ENCODE assay signal across 13 cellular contexts in the genomic region with DNA sequence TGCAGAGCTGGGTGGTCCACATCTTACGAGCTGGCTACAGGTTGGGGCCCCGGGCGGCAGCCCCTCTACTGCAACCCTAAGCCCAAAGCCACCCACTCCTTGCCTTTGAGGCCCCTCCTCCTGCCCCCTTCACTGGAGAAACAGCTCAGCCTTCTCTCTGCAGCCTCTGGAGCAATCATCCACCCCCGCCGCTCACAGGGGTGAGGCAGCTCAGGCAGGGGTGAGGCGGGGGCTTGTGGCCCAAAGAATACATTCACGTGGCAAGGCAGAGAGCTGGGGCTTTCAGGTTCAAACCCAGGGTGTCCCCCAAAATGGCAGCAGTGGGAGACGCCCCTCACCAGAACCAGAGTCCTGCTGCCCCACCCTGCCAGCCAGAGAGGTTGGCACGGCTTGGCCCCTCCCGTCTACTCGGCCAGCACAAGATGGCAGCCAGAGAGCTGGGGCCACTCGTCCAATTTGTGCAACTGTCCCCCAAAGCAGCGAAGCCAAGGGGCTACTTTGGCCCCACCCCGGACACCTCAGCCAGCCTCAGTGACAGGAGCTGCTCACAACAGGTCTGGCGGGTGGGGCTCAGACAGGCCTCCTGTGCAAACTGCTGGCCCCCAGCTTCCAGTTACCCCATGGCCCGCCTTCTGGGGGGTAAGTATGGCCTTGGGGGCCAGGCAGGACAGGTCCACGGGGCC. TPM values are rescaled to one million over a fixed set of nuclear protein-coding genes. Genes with fewer than 3 reads are reported as not detected.
DNase-seq lines count a peak whose midpoint lies in the region; ATAC-seq and TF ChIP-seq lines count a peak whose summit lies in the region.
"Had no signal": no experiment of that assay in that cellular context is flagged by ENCODE, and none has a peak within 500 bp of the region (broad histone marks: within the 10 kb centered on the region; RNA-seq: fewer than 3 reads in every experiment).

No MANE protein-coding gene starts in this region.

- H3K27me3 Mint-ChIP-seq in activated T-helper 17 cell treated with anti-CD3 and anti-CD28 coated beads, Interleukin-2, amount 50 U/mL, for 72 hours: no peaks in the 10 kb centered on the region

- DNase-seq in cardiac muscle cell (ENCODE audit: low read depth in 1 of 2, low spot score in 1 of 2): no peak
- no peak for DNase-seq in Right ventricle myocardium superior
- no peak for DNase-seq in vagina (ENCODE audit: extremely low spot score in 2 of 2)
- no peak for DNase-seq in NCI-H526 treated with DMSO at 0.1 percent for 48 hours (lab: John Stamatoyannopoulos, UW)
- no peak for DNase-seq in NCI-H345 (lab: John Stamatoyannopoulos, UW)
- DNase-seq: NCI-H2081 treated with DMSO at 0.1 percent for 48 hours; stimulated activated CD8-positive, alpha-beta memory T cell treated with anti-CD3 and anti-CD28 coated beads, Interleukin-4, amount 100 ng/mL, for 48 hours had no signal

- peaks cover 53% of the 10 kb centered on the region for H3K36me3 ChIP-seq in cardiac muscle cell
- H3K36me3 ChIP-seq in mesodermal cell (ENCODE audit: control insufficient read depth, insufficient read depth, low read length): peaks cover 93% of the 10 kb centered on the region
- peaks cover 3 to 76% of the 10 kb centered on the region in 2 donors for H3K36me3 ChIP-seq in vagina

- peaks cover 24% of the 10 kb centered on the region for H3K4me1 Mint-ChIP-seq in activated T-helper 17 cell treated with anti-CD3 and anti-CD28 coated beads, Interleukin-2, amount 50 U/mL, for 72 hours

- no peak overlapping the region for H3K4me3 ChIP-seq in cardiac muscle cell
- H3K4me3 ChIP-seq in mesodermal cell (ENCODE audit: extremely low read depth, insufficient read depth, low read length, poor library complexity, severe bottlenecking): no peak overlapping the region
- no peak overlapping the region for H3K4me3 ChIP-seq in vagina
- H3K4me3 ChIP-seq: SJSA1 had no signal

- H3K9me3 ChIP-seq in cardiac muscle cell (ENCODE audit: low read depth): no peaks in the 10 kb centered on the region
- no peaks in the 10 kb centered on the region for H3K9me3 ChIP-seq in mesodermal cell (ENCODE audit: control insufficient read depth, low read length)
- H3K9me3 ChIP-seq in vagina: no peaks in the 10 kb centered on the region
- H3K9me3 ChIP-seq: SJSA1 had no signal

- H3K27me3 ChIP-seq in cardiac muscle cell: no peaks in the 10 kb centered on the region
- no peaks in the 10 kb centered on the region for H3K27me3 ChIP-seq in vagina
- H3K27me3 ChIP-seq: SJSA1 had no signal

- no peak for TF ChIP-seq CTCF in cardiac muscle cell (IDR thresholded peaks at IDR 0.05; ENCODE audit: low read depth, low read length)
- TF ChIP-seq CTCF in vagina (IDR thresholded peaks at IDR 0.05): no peak

- no peaks in the 10 kb centered on the region for H3K9me3 Mint-ChIP-seq in activated T-helper 17 cell treated with anti-CD3 and anti-CD28 coated beads, Interleukin-2, amount 50 U/mL, for 72 hours

- H3K4me1 ChIP-seq in cardiac muscle cell (ENCODE audit: low read depth) (peaks cover under 1% of the 10 kb centered on the region), mesodermal cell (ENCODE audit: control insufficient read depth, insufficient read depth, low read length, poor library complexity, severe bottlenecking) (peaks cover 17% of the 10 kb centered on the region), vagina (peaks cover 41% of the 10 kb centered on the region)

- peak overlapping the region; percentile 85 for H3K27ac Mint-ChIP-seq in activated T-helper 17 cell treated with anti-CD3 and anti-CD28 coated beads, Interleukin-2, amount 50 U/mL, for 72 hours

- H3K4me3 Mint-ChIP-seq in activated T-helper 17 cell treated with anti-CD3 and anti-CD28 coated beads, Interleukin-2, amount 50 U/mL, for 72 hours: no peak overlapping the region

- intact Hi-C loops in Right ventricle myocardium superior (cut with DNase I) (no loop called here), vagina (cut with DNase I) (no loop called here)

- WGBS in mesodermal cell (ENCODE audit: insufficient coverage in 2 of 2), 2 experiments: 89 to 91% methylated on average over 12 to 16 of the region's 17 CpGs

- no peak for ATAC-seq in Right ventricle myocardium superior (ENCODE audit: poor library complexity)
- ATAC-seq in activated T-helper 17 cell treated with anti-CD3 and anti-CD28 coated beads, Interleukin-2, amount 50 U/mL, for 72 hours (replicated peaks): no peak
- ATAC-seq in esophagus mucosa: no peak

- H3K36me3 Mint-ChIP-seq in activated T-helper 17 cell treated with anti-CD3 and anti-CD28 coated beads, Interleukin-2, amount 50 U/mL, for 72 hours (ENCODE audit: low read depth): peaks cover 75% of the 10 kb centered on the region

- TF ChIP-seq POLR2A in vagina (IDR thresholded peaks at IDR 0.05): no peak

- H3K27ac ChIP-seq in cardiac muscle cell (peak overlapping the region; percentile 57), mesodermal cell (ENCODE audit: low read depth, low read length, severe bottlenecking) (peak overlapping the region; percentile 23), vagina (peak overlapping the region; percentile 56)
- H3K27ac ChIP-seq: SJSA1 had no signal

RNA-seq across cellular contexts. Expression of a gene that starts 7.2 kb away (rescaled TPM):
- total RNA-seq in cardiac muscle cell: 233 and 234 TPM in 2 replicates
- polyA plus RNA-seq in cardiac muscle cell: 241 and 286 TPM in 2 replicates
- 101 TPM for total RNA-seq in Right ventricle myocardium superior
- total RNA-seq in activated T-helper 17 cell treated with anti-CD3 and anti-CD28 coated beads, Interleukin-2, amount 50 U/mL, for 72 hours: 100 to 1,000 TPM; 181 to 271 TPM
- polyA plus RNA-seq in mesodermal cell (2013, experiment 1 of 2): 245 TPM
- 193 TPM for polyA plus RNA-seq in mesodermal cell (2013, experiment 2 of 2)
- 283 TPM for total RNA-seq in vagina
- 289 TPM for total RNA-seq in esophagus mucosa

RNA-seq across cellular contexts. Expression of a gene that starts 13.3 kb away (rescaled TPM):
- total RNA-seq in cardiac muscle cell (31.9 and 53.2 TPM in 2 replicates), Right ventricle myocardium superior (23.5 TPM), vagina (20.6 TPM), esophagus mucosa (10.4 TPM)
- 14.0 and 20.1 TPM in 2 replicates for polyA plus RNA-seq in cardiac muscle cell
- total RNA-seq in activated T-helper 17 cell treated with anti-CD3 and anti-CD28 coated beads, Interleukin-2, amount 50 U/mL, for 72 hours: 10 to 100 TPM; 40.2 to 53.1 TPM
- 33.4 TPM for polyA plus RNA-seq in mesodermal cell (2013, experiment 1 of 2)
- 30.2 TPM for polyA plus RNA-seq in mesodermal cell (2013, experiment 2 of 2)

RNA-seq across cellular contexts. Expression of a gene that starts 24.5 kb away (rescaled TPM):
- not detected in 2 replicates for total RNA-seq in cardiac muscle cell
- not detected in 2 replicates for polyA plus RNA-seq in cardiac muscle cell
- total RNA-seq in Right ventricle myocardium superior: not detected
- total RNA-seq in activated T-helper 17 cell treated with anti-CD3 and anti-CD28 coated beads, Interleukin-2, amount 50 U/mL, for 72 hours: not detected
- 1.4 TPM for polyA plus RNA-seq in mesodermal cell (2013, experiment 1 of 2)
- 1.5 TPM for polyA plus RNA-seq in mesodermal cell (2013, experiment 2 of 2)
- 0.49 TPM for total RNA-seq in vagina
- total RNA-seq in esophagus mucosa: not detected
- total RNA-seq: liver, SJSA1 had no signal
- polyA plus RNA-seq: BJ, liver had no signal

RNA-seq across cellular contexts. Expression of a gene that starts 25.2 kb away (rescaled TPM):
- total RNA-seq in cardiac muscle cell (30.6 and 45.7 TPM in 2 replicates), Right ventricle myocardium superior (27.1 TPM), vagina (44.0 TPM), esophagus mucosa (33.4 TPM)
- 40.2 and 68.3 TPM in 2 replicates for polyA plus RNA-seq in cardiac muscle cell
- 10 to 100 TPM; 29.6 to 68.9 TPM for total RNA-seq in activated T-helper 17 cell treated with anti-CD3 and anti-CD28 coated beads, Interleukin-2, amount 50 U/mL, for 72 hours
- polyA plus RNA-seq in mesodermal cell (2013, experiment 1 of 2): 37.0 TPM
- polyA plus RNA-seq in mesodermal cell (2013, experiment 2 of 2): 33.6 TPM

RNA-seq across cellular contexts. Expression of a gene that starts 39.4 kb away (rescaled TPM):
- total RNA-seq in cardiac muscle cell (0.89 and 2.5 TPM in 2 replicates), Right ventricle myocardium superior (0.13 TPM), vagina (0.25 TPM), esophagus mucosa (0.68 TPM)
- 0.39 TPM in 1 of 2 replicates, not detected in the other for polyA plus RNA-seq in cardiac muscle cell
- 10 to 100 TPM; 30.8 to 39.4 TPM for total RNA-seq in activated T-helper 17 cell treated with anti-CD3 and anti-CD28 coated beads, Interleukin-2, amount 50 U/mL, for 72 hours
- 1.1 TPM for polyA plus RNA-seq in mesodermal cell (2013, experiment 1 of 2)
- polyA plus RNA-seq in mesodermal cell (2013, experiment 2 of 2): 0.25 TPM
- total RNA-seq: SJSA1 had no signal
